In the genomic region with DNA sequence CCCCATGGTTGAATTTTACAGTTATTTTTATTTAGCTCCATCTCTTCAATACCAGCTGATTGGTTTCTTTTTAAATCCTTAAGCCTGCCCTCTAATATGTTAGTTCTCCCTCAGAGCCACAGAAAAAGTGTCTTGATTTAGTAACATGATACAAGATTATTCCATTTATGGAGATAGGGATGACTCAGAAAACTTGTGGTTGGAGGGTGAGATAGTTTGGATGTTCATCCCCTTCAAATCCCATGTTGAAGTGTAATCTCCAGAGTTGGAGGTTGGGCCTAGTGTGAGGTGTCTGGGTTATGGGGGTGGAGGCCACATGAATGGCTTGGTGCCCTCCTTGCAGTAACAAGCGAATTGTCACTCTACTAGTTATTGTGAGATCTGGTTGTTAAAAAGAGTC, we compare ENCODE assay signal across 18 cellular contexts.
"Had no signal": no experiment of that assay in that cellular context is flagged by ENCODE, and none has a peak within 500 bp of the region (broad histone marks: within the 10 kb centered on the region; RNA-seq: fewer than 3 reads in every experiment).

No MANE protein-coding gene starts in this region.

- H3K36me3 ChIP-seq: breast epithelium, esophagus squamous epithelium, lower lobe of right lung, right atrium auricular region, thoracic aorta had no signal

- H3K9me3 ChIP-seq: breast epithelium, esophagus squamous epithelium, lower lobe of right lung, right atrium auricular region, thoracic aorta had no signal

- H3K27ac ChIP-seq: breast epithelium, coronary artery, esophagus squamous epithelium, lower lobe of right lung, right atrium auricular region, thoracic aorta, VCaP had no signal

- ATAC-seq: activated CD8-positive, alpha-beta T cell treated with anti-CD3 and anti-CD28 coated beads, Interleukin-2, amount 10 ng/mL, durations not matched to agents 7 days and 5 days; activated naive CD8-positive, alpha-beta T cell treated with anti-CD3 and anti-CD28 coated beads, Interleukin-2, amount 50 U/mL, for 24 hours; left lobe of liver; lower lobe of right lung; natural killer cell had no signal

- H3K27me3 ChIP-seq: breast epithelium, right atrium auricular region had no signal

- H3K4me3 ChIP-seq: breast epithelium, coronary artery, esophagus squamous epithelium, lower lobe of right lung, right atrium auricular region, thoracic aorta had no signal

- DNase-seq: activated CD4-positive, alpha-beta T cell treated with anti-CD3 and anti-CD28 coated beads, Interleukin-2, amount 10 ng/mL, durations not matched to agents 7 days and 5 days; activated CD4-positive, CD25-positive, alpha-beta regulatory T cell treated with anti-CD3 and anti-CD28 coated beads, Interleukin-2, amount 50 U/mL, for 72 hours; activated CD8-positive, alpha-beta T cell treated with anti-CD3 and anti-CD28 coated beads, Interleukin-2, amount 10 ng/mL, durations not matched to agents 7 days and 5 days; activated gamma-delta T cell; activated naive CD4-positive, alpha-beta T cell treated with anti-CD3 and anti-CD28 coated beads, Interleukin-2, amount 50 U/mL, for 16 hours; activated naive CD8-positive, alpha-beta T cell treated with anti-CD3 and anti-CD28 coated beads, Interleukin-2, amount 50 U/mL, for 24 hours; anterior cingulate cortex; esophagus squamous epithelium; lower lobe of right lung; natural killer cell; stimulated activated CD4-positive, alpha-beta T cell treated with anti-CD3 and anti-CD28 coated beads, Interleukin-4, amount 100 ng/mL, for 24 hours; stimulated activated naive CD4-positive, alpha-beta T cell treated with Interleukin-2 at 50 U/mL for 16 hours had no signal
